In the genomic region with DNA sequence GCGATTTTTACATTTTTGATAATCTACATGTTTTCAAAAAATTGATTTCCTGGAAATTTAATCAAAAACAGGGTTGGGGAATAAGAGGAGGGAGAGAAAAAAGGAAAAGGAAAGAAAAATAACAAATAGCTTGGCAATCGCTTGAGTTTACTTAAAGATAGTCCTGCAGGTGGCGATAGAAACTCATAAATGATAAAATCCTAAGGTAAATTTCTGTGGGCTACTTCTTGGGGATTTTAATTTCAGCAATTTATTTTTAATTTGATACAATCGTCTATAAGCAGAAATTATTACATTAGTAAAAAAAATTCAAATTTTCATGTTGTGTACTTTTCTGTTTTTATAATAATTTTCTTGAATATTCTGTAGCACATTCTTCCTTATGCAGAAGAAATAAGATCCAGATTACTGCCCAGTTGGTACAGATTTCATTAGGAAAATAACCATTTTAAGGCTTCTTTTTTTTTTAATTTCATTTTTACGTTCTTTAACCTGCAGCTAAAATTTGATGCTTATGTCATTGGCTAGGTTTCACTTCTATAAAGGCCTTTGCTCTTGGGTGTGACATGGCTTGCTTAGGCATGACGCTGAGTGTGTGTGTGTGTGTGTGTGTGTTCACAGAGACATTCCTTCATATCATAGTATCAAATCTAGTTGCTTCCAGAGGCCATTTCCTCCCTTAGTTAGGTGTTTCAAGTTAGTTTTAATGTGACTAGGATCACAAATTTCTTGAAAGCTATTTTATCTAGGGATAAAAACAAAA, we compare ENCODE assay signal across 8 cellular contexts.
DNase-seq lines count a peak whose midpoint lies in the region; ATAC-seq, FAIRE-seq and TF ChIP-seq lines count a peak whose summit lies in the region.

No MANE protein-coding gene starts in this region.

- dilution Hi-C loops in endothelial cell of umbilical vein (cut with MboI; ENCODE audit: extremely low pct_ligation_motif_present, low sequenced_read_pairs) = loop anchor here (25.0 kb wide), 1 partner anchor 249 kb away; no protein-coding TSS in a partner anchor

- H3K9ac ChIP-seq in endothelial cell of umbilical vein (replicated peaks; ENCODE audit: extremely low read depth, insufficient read depth, low read length) = no peak overlapping the region

- 0 out of 2 replicates have a peak, but pooled peaks cover 7% of the 10 kb centered on the region for H3K4me1 ChIP-seq in GM23338 (ENCODE audit: insufficient read depth)
- no peaks in the 10 kb centered on the region for H3K4me1 ChIP-seq in endothelial cell of umbilical vein (ENCODE audit: control insufficient read depth, extremely low read depth, insufficient read depth, low read length)
- no peaks in the 10 kb centered on the region for H3K4me1 ChIP-seq in psoas muscle

- H3K27me3 Mint-ChIP-seq in GM23338 (ENCODE audit: insufficient read depth, low read depth, poor library complexity) (peaks cover 3% of the 10 kb centered on the region), T-helper 17 cell (no peaks in the 10 kb centered on the region)

- TF ChIP-seq POLR2A in endothelial cell of umbilical vein (IDR thresholded peaks at IDR 0.05; ENCODE audit: low read depth, low read length) = no peak

- no peak overlapping the region for H3K4me3 ChIP-seq in GM23338
- H3K4me3 ChIP-seq in endothelial cell of umbilical vein (replicated peaks in 1 of 3; ENCODE audit: insufficient read depth in 1 of 3, low read depth in 1 of 3, low read length in 3 of 3) = no peak overlapping the region
- no peak overlapping the region for H3K4me3 ChIP-seq in psoas muscle

- no peaks in the 10 kb centered on the region for H4K20me1 ChIP-seq in GM23338 (replicated peaks; ENCODE audit: insufficient read depth)
- no peaks in the 10 kb centered on the region for H4K20me1 ChIP-seq in endothelial cell of umbilical vein (replicated peaks; ENCODE audit: control insufficient read depth, extremely low read depth, insufficient read depth, low read length)

- no peaks in the 10 kb centered on the region for H3K9me2 ChIP-seq in GM23338 (ENCODE audit: insufficient read depth)

- peaks cover 7% of the 10 kb centered on the region for H3K4me1 Mint-ChIP-seq in GM23338
- H3K4me1 Mint-ChIP-seq in T-helper 17 cell = no peaks in the 10 kb centered on the region

- H3K9me1 ChIP-seq in endothelial cell of umbilical vein (replicated peaks; ENCODE audit: control insufficient read depth, extremely low read depth, insufficient read depth, low read length) = no peaks in the 10 kb centered on the region

- WGBS in psoas muscle, 3 donors = 32 to 36% (median 35%) methylated on average over 6 of the region's 6 CpGs

- H3K79me2 ChIP-seq in GM23338 (replicated peaks; ENCODE audit: insufficient read depth) = no peaks in the 10 kb centered on the region
- no peaks in the 10 kb centered on the region for H3K79me2 ChIP-seq in endothelial cell of umbilical vein (ENCODE audit: control insufficient read depth, insufficient read depth, low read length)

- no peak overlapping the region for H2AFZ ChIP-seq in GM23338
- H2AFZ ChIP-seq in endothelial cell of umbilical vein (ENCODE audit: low read depth, low read length) = no peak overlapping the region

- H3K4me3 Mint-ChIP-seq in GM23338 = no peak overlapping the region
- no peak overlapping the region for H3K4me3 Mint-ChIP-seq in T-helper 17 cell

- ATAC-seq in GM23338 (no peak), psoas muscle (no peak), T-helper 17 cell (no peak)

- H3K4me2 ChIP-seq in GM23338 (no peak overlapping the region), endothelial cell of umbilical vein (ENCODE audit: insufficient read depth, low read length) (no peak overlapping the region)

- no TSS peak for BruUV-seq in endothelial cell of umbilical vein (replicated peaks; lab: Mats Ljungman, UMichigan)

- H3K27ac ChIP-seq in GM23338 (ENCODE audit: low read depth) (no peak overlapping the region), endothelial cell of umbilical vein (ENCODE audit: insufficient read depth, low read depth, low read length) (no peak overlapping the region), psoas muscle (no peak overlapping the region), substantia nigra (ENCODE audit: low read depth, low read length, poor library complexity, severe bottlenecking) (no peak overlapping the region)

- H3K27ac Mint-ChIP-seq in GM23338 (no peak overlapping the region), T-helper 17 cell (no peak overlapping the region)

- intact Hi-C loops in endothelial cell of umbilical vein (cut with micrococcal nuclease) (loop anchor here (2.0 to 10.0 kb wide), 4 partner anchors 164 to 1929 kb away; no protein-coding TSS in a partner anchor), psoas muscle (cut with DNase I) (no loop called here)

- no peaks in the 10 kb centered on the region for H3K9me3 ChIP-seq in endothelial cell of umbilical vein (replicated peaks; ENCODE audit: control insufficient read depth, insufficient read depth, low read length)
- no peaks in the 10 kb centered on the region for H3K9me3 ChIP-seq in psoas muscle
- no peaks in the 10 kb centered on the region for H3K9me3 ChIP-seq in T-helper 17 cell (ENCODE audit: control insufficient read depth, low read length, poor library complexity, severe bottlenecking)

- TF ChIP-seq CTCF in GM23338 (conservative IDR thresholded peaks at IDR 0.05; ENCODE audit: low read depth in 2 of 2) (peak; percentile 52 to 73), endothelial cell of umbilical vein (IDR thresholded peaks at IDR 0.05; ENCODE audit: extremely low read depth in 1 of 2, insufficient read depth in 1 of 2, low read depth in 1 of 2, low read length in 2 of 2) (peak in 1 of 2 donors; percentile 20), psoas muscle (IDR thresholded peaks at IDR 0.05) (peak; percentile 42)

- FAIRE-seq in endothelial cell of umbilical vein (lab: Jason Lieb, UNC) = peak; percentile 63

- no peaks in the 10 kb centered on the region for H3K36me3 ChIP-seq in GM23338 (ENCODE audit: insufficient read depth)
- no peaks in the 10 kb centered on the region for H3K36me3 ChIP-seq in endothelial cell of umbilical vein (ENCODE audit: control insufficient read depth in 2 of 2, extremely low read depth in 1 of 2, insufficient read depth in 2 of 2, low read length in 2 of 2)
- no peaks in the 10 kb centered on the region for H3K36me3 ChIP-seq in psoas muscle (ENCODE audit: insufficient read depth in 1 of 2, low read depth in 1 of 2)

- POLR2A ChIA-PET in endothelial cell of umbilical vein (lab: Charles Lee) = interaction anchor here (0.7 kb wide), 1 partner anchor 432 kb away, joined by 3 read pairs; no protein-coding TSS in a partner anchor

- H3K27me3 ChIP-seq in GM23338 (ENCODE audit: insufficient read depth) = no peaks in the 10 kb centered on the region
- no peaks in the 10 kb centered on the region for H3K27me3 ChIP-seq in endothelial cell of umbilical vein (ENCODE audit: control insufficient read depth in 2 of 2, insufficient read depth in 2 of 2, low read length in 2 of 2)
- H3K27me3 ChIP-seq in psoas muscle (ENCODE audit: insufficient read depth in 3 of 3, low read length in 2 of 3) = peaks cover 0 to 2% (median 0%) of the 10 kb centered on the region in 3 donors

- CTCF ChIA-PET in endothelial cell of umbilical vein (lab: Charles Lee) = interaction anchor here (0.6 to 2.0 kb wide), 12 partner anchors 10 to 875 kb away, joined by 3 to 11 read pairs (median 4); no protein-coding TSS in a partner anchor

- peak; percentile 6 for DNase-seq in EH (ENCODE audit: low read depth)
- DNase-seq in GM23338 (ENCODE audit: low spot score) = peak; percentile 67
- DNase-seq in NCI-H526 (lab: John Stamatoyannopoulos, UW) = peak; percentile 27 to 58
- DNase-seq in endothelial cell of umbilical vein (ENCODE audit: low read depth, low spot score) = peak; percentile 47
- DNase-seq in psoas muscle = no peak
- DNase-seq in T-helper 17 cell = no peak
- no peak for DNase-seq in substantia nigra (lab: John Stamatoyannopoulos, UW)
- DNase-seq in GDM1 (lab: John Stamatoyannopoulos, UW) = no peak

- no peaks in the 10 kb centered on the region for H3K36me3 Mint-ChIP-seq in GM23338 (ENCODE audit: low read depth)
- H3K36me3 Mint-ChIP-seq in T-helper 17 cell (ENCODE audit: low read depth) = peaks cover 10% of the 10 kb centered on the region

- H3F3A ChIP-seq in GM23338 (replicated peaks; ENCODE audit: low read depth) = no peaks in the 10 kb centered on the region

- H3K9me3 Mint-ChIP-seq in GM23338 = no peaks in the 10 kb centered on the region

TF ChIP-seq in GM23338, 12 proteins besides CTCF, POLR2A, EP300 and RAD21 (continues in another document):
- no peak for TF ChIP-seq EZH2phosphoT487 (IDR thresholded peaks at IDR 0.05; ENCODE audit: unreplicated experiment)

TF ChIP-seq in endothelial cell of umbilical vein, 7 proteins besides CTCF, POLR2A, EP300 and RAD21:
- no peak for TF ChIP-seq GATA2 (IDR thresholded peaks at IDR 0.05; ENCODE audit: insufficient read depth, insufficient read length, low read depth, low read length)
- TF ChIP-seq POLR2AphosphoS5 (IDR thresholded peaks at IDR 0.05; ENCODE audit: insufficient read depth, low read depth, low read length) = no peak
- TF ChIP-seq, protein P1, sequence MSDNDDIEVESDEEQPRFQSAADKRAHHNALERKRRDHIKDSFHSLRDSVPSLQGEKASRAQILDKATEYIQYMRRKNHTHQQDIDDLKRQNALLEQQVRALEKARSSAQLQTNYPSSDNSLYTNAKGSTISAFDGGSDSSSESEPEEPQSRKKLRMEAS (IDR thresholded peaks at IDR 0.05; ENCODE audit: insufficient read depth, insufficient read length) = no peak
- TF ChIP-seq JUN (IDR thresholded peaks at IDR 0.05; ENCODE audit: borderline replicate concordance, insufficient read depth, insufficient read length, low read depth) = no peak
- TF ChIP-seq EZH2 (IDR thresholded peaks at IDR 0.05; ENCODE audit: borderline replicate concordance, low read depth, low read length, severe bottlenecking) = no peak
- TF ChIP-seq FOS (IDR thresholded peaks at IDR 0.05; ENCODE audit: borderline replicate concordance, insufficient read depth, low read length) = no peak
- TF ChIP-seq MYC (IDR thresholded peaks at IDR 0.05; ENCODE audit: low read depth, low read length) = no peak

Comparison
In these comparisons a context has a peak if more than half of its experiments do, and no peak if none do; other contexts are left out.
1. DNase-seq: peak in EH (single experiment), GM23338 (single experiment), NCI-H526 (2 of 2) and endothelial cell of umbilical vein (single experiment); none in psoas muscle (0 of 2), T-helper 17 cell (0 of 3), substantia nigra (0 of 49) and GDM1 (single experiment).